Comparison of ENCODE assay signal across 2 cellular contexts in genomic region chr4:159197260-159197884, GRCh38.
TF ChIP-seq lines count a peak whose summit lies in the region.

No MANE protein-coding gene starts in this region.

TF ChIP-seq in IMR-90, 13 proteins besides CTCF, POLR2A, EP300 and RAD21:
- TF ChIP-seq CHD1 (IDR thresholded peaks at IDR 0.05; ENCODE audit: low read depth, low read length) (no peak), CEBPB (IDR thresholded peaks at IDR 0.05; ENCODE audit: low read depth, low read length) (no peak), BHLHE40 (IDR thresholded peaks at IDR 0.05; ENCODE audit: low read depth, low read length) (no peak), ELK1 (IDR thresholded peaks at IDR 0.05; ENCODE audit: borderline replicate concordance, low read depth, low read length) (no peak), RCOR1 (IDR thresholded peaks at IDR 0.05; ENCODE audit: insufficient replicate concordance, low read length) (no peak), SMC3 (IDR thresholded peaks at IDR 0.05; ENCODE audit: low read depth, low read length) (no peak), MAZ (IDR thresholded peaks at IDR 0.05; ENCODE audit: borderline replicate concordance, low read depth, low read length) (no peak), MXI1 (IDR thresholded peaks at IDR 0.05; ENCODE audit: borderline replicate concordance, low read depth, low read length) (no peak), NFE2L2 (IDR thresholded peaks at IDR 0.05; ENCODE audit: low read depth, low read length) (no peak), MAFK (IDR thresholded peaks at IDR 0.05; ENCODE audit: low read depth, low read length) (no peak), USF2 (IDR thresholded peaks at IDR 0.05; ENCODE audit: low read depth, low read length) (no peak)
TF ChIP-seq in IMR-90: peak in this region for 0.

TF ChIP-seq in H1, 55 proteins besides CTCF, POLR2A, EP300 and RAD21:
- TF ChIP-seq YY1 (IDR thresholded peaks at IDR 0.05; ENCODE audit: low read depth, low read length): no peak
- no peak for TF ChIP-seq RFX5 (IDR thresholded peaks at IDR 0.05; ENCODE audit: borderline replicate concordance, low read depth, low read length)
- no peak for TF ChIP-seq SIX5 (IDR thresholded peaks at IDR 0.05; ENCODE audit: low read depth, low read length)
- no peak for TF ChIP-seq CEBPB (IDR thresholded peaks at IDR 0.05; ENCODE audit: low read depth, low read length)
- no peak for TF ChIP-seq TAF1 (IDR thresholded peaks at IDR 0.05; ENCODE audit: low read depth, low read length)
- TF ChIP-seq JUN (IDR thresholded peaks at IDR 0.05; ENCODE audit: low read depth, low read length): no peak
- TF ChIP-seq GABPA (IDR thresholded peaks at IDR 0.05; ENCODE audit: borderline replicate concordance, insufficient read depth, low read length): no peak
- TF ChIP-seq CBX8 (IDR thresholded peaks at IDR 0.05; ENCODE audit: borderline replicate concordance, low read depth, low read length): no peak
- no peak for TF ChIP-seq SAP30 (IDR thresholded peaks at IDR 0.05; ENCODE audit: insufficient read depth, insufficient replicate concordance, low read length)
- TF ChIP-seq TAF7 (optimal IDR thresholded peaks at IDR 0.05; ENCODE audit: borderline replicate concordance, low read depth, low read length): no peak
- TF ChIP-seq KDM4A (IDR thresholded peaks at IDR 0.05; ENCODE audit: low read depth, low read length, severe bottlenecking): no peak
- TF ChIP-seq HDAC6 (IDR thresholded peaks at IDR 0.05; ENCODE audit: low read depth, low read length): no peak
- no peak for TF ChIP-seq ATF2 (IDR thresholded peaks at IDR 0.05; ENCODE audit: low read length)
- TF ChIP-seq POLR2AphosphoS5 (IDR thresholded peaks at IDR 0.05; ENCODE audit: low read depth, low read length): no peak
- TF ChIP-seq CREB1 (IDR thresholded peaks at IDR 0.05): no peak
- TF ChIP-seq BACH1 (IDR thresholded peaks at IDR 0.05; ENCODE audit: low read length): no peak
- no peak for TF ChIP-seq FOSL1 (IDR thresholded peaks at IDR 0.05; ENCODE audit: insufficient read depth, low read depth, low read length)
- TF ChIP-seq NANOG (IDR thresholded peaks at IDR 0.05; ENCODE audit: insufficient read depth, low read depth, low read length, poor library complexity, severe bottlenecking): no peak
- TF ChIP-seq SP2 (IDR thresholded peaks at IDR 0.05; ENCODE audit: low read length): no peak
- TF ChIP-seq PHF8 (conservative IDR thresholded peaks at IDR 0.05; ENCODE audit: low read depth, low read length): no peak
